In genomic region chr10:79066460-79067240, GRCh38 we compare ENCODE assay signal across 8 cellular contexts. TPM values are rescaled to one million over a fixed set of nuclear protein-coding genes. Genes with fewer than 3 reads are reported as not detected.
A peak's percentile ranks its signal among the peaks of the same experiment; 100 is the strongest.
DNase-seq lines count a peak whose midpoint lies in the region; ATAC-seq and TF ChIP-seq lines count a peak whose summit lies in the region.

No MANE protein-coding gene starts in this region.

- no peak for ATAC-seq in activated T-cell treated with anti-CD3 and anti-CD28 coated beads, Interleukin-2, amount 50 U/mL, for 4 hours
- ATAC-seq in heart right ventricle (peak; percentile 13 to 35 (median 20)), HG02884 (IDR thresholded peaks at IDR 0.05; ENCODE audit: unreplicated experiment) (no peak), HG03432 (IDR thresholded peaks at IDR 0.05; ENCODE audit: unreplicated experiment) (no peak)

- H3K9me3 ChIP-seq in Karpas-422 (ENCODE audit: low read length) (no peaks in the 10 kb centered on the region), heart right ventricle (no peaks in the 10 kb centered on the region)

- no peaks in the 10 kb centered on the region for H3K79me2 ChIP-seq in Karpas-422 (ENCODE audit: low read length)

- peaks cover 59% of the 10 kb centered on the region for H3K4me1 Mint-ChIP-seq in activated T-cell treated with anti-CD3 and anti-CD28 coated beads, Interleukin-2, amount 50 U/mL, for 4 hours (ENCODE audit: low read depth)

- H3K9ac ChIP-seq in Karpas-422 (ENCODE audit: low read length) (peak overlapping the region; percentile 45), rectal smooth muscle tissue (ENCODE audit: low read length) (peak overlapping the region; percentile 7)

- peak overlapping the region; percentile 100 for H3K4me2 ChIP-seq in Karpas-422 (ENCODE audit: low read depth, low read length, poor library complexity, severe bottlenecking)

- WGBS in heart right ventricle, 2 donors: 8 to 9% methylated on average over 33 to 36 of the region's 36 CpGs

- peaks cover 12% of the 10 kb centered on the region; the same call in 1 of the 2 replicates for H4K20me1 ChIP-seq in Karpas-422 (ENCODE audit: insufficient read depth, low read depth, low read length)

- no peak overlapping the region for H2AFZ ChIP-seq in Karpas-422 (ENCODE audit: low read length)

- H3K9me3 Mint-ChIP-seq in activated T-cell treated with anti-CD3 and anti-CD28 coated beads, Interleukin-2, amount 50 U/mL, for 4 hours: no peaks in the 10 kb centered on the region

- H3K27me3 ChIP-seq in Karpas-422 (ENCODE audit: low read length) (0 out of 2 replicates have a peak, but pooled peaks cover 3% of the 10 kb centered on the region), heart right ventricle (no peaks in the 10 kb centered on the region), rectal smooth muscle tissue (ENCODE audit: control insufficient read depth, insufficient read depth, low read length) (no peaks in the 10 kb centered on the region)

- H3K27ac ChIP-seq in Karpas-422 (ENCODE audit: low read length): no peak overlapping the region
- H3K27ac ChIP-seq in heart right ventricle: peak overlapping the region; percentile 54 to 100 (median 99)
- H3K27ac ChIP-seq in rectal smooth muscle tissue (ENCODE audit: low read depth, low read length): peak overlapping the region; percentile 99

- H3K36me3 ChIP-seq in Karpas-422 (ENCODE audit: insufficient read depth, low read length) (no peaks in the 10 kb centered on the region), heart right ventricle (no peaks in the 10 kb centered on the region), rectal smooth muscle tissue (ENCODE audit: control insufficient read depth, insufficient read depth, low read length) (no peaks in the 10 kb centered on the region)

- no peaks in the 10 kb centered on the region for H3K27me3 Mint-ChIP-seq in activated T-cell treated with anti-CD3 and anti-CD28 coated beads, Interleukin-2, amount 50 U/mL, for 4 hours (ENCODE audit: low read depth)

- H3K4me1 ChIP-seq in Karpas-422 (ENCODE audit: low read length) (peaks cover 32% of the 10 kb centered on the region), heart right ventricle (peaks cover 3 to 30% (median 16%) of the 10 kb centered on the region in 9 donors), rectal smooth muscle tissue (ENCODE audit: control insufficient read depth, insufficient read depth, low read length) (no peaks in the 10 kb centered on the region)

- TF ChIP-seq CTCF in heart right ventricle (IDR thresholded peaks at IDR 0.05): peak in 6 of 9 donors; percentile 20 to 42 (median 32)

- H3K4me3 ChIP-seq in Karpas-422 (ENCODE audit: low read length) (peak overlapping the region; percentile 68; the same call in 1 of the 2 replicates), heart right ventricle (peak overlapping the region; percentile 13 to 98 (median 92)), rectal smooth muscle tissue (ENCODE audit: low read length) (peak overlapping the region; percentile 97)

- H3K4me3 Mint-ChIP-seq in activated T-cell treated with anti-CD3 and anti-CD28 coated beads, Interleukin-2, amount 50 U/mL, for 4 hours: peak overlapping the region; percentile 65

- intact Hi-C loops in heart right ventricle (cut with DNase I): loop anchor here (1.0 to 10.0 kb wide), 15 partner anchors 82 to 1022 kb away; no protein-coding TSS in a partner anchor

- no peaks in the 10 kb centered on the region for H3K36me3 Mint-ChIP-seq in activated T-cell treated with anti-CD3 and anti-CD28 coated beads, Interleukin-2, amount 50 U/mL, for 4 hours (ENCODE audit: insufficient read depth)

- H3K9me2 ChIP-seq in Karpas-422 (replicated peaks; ENCODE audit: insufficient read depth, low read length): no peaks in the 10 kb centered on the region

- DNase-seq in NCI-H2227 (lab: John Stamatoyannopoulos, UW; ENCODE audit: unreplicated experiment): peak; percentile 15
- no peak for DNase-seq in NCI-H2227 treated with DMSO at 0.1 percent for 48 hours (lab: John Stamatoyannopoulos, UW)
- no peak for DNase-seq in Karpas-422
- DNase-seq in activated T-cell treated with anti-CD3 and anti-CD28 coated beads, Interleukin-2, amount 50 U/mL, for 4 hours: no peak
- no peak for DNase-seq in heart right ventricle

RNA-seq across cellular contexts. Expression of gene ZMIZ1, which starts 2.1 kb away (rescaled TPM):
- total RNA-seq in Karpas-422 (2014; rRNA removed; shearing (Covaris generic); ENCODE audit: low replicate concordance): 63.0 and 73.1 TPM in 2 replicates
- total RNA-seq in activated T-cell treated with anti-CD3 and anti-CD28 coated beads, Interleukin-2, amount 50 U/mL, for 4 hours: 10 to 100 TPM; 17.7 to 21.0 (median 18.0) TPM
- 10 to 100 TPM; 40.4 to 61.5 (median 50.8) TPM for total RNA-seq in heart right ventricle
- 10 to 100 TPM; 24.2 to 26.8 TPM for polyA plus RNA-seq in heart right ventricle

Comparison
In these comparisons a context has a peak if more than half of its experiments do, and no peak if none do; other contexts are left out.
1. ATAC-seq: peak in heart right ventricle (8 of 8); none in activated T-cell treated with anti-CD3 and anti-CD28 coated beads, Interleukin-2, amount 50 U/mL, for 4 hours (0 of 2), HG02884 (single experiment) and HG03432 (single experiment).
2. Peak in every context shown above with its lines, with median percentiles within 50 percentile points of each other: H3K4me3 ChIP-seq.